28 cellular contexts compared by ENCODE assay signal in genomic region chr16:19242987-19243386, GRCh38. TPM values are rescaled to one million over a fixed set of nuclear protein-coding genes. Genes with fewer than 3 reads are reported as not detected.
"Had no signal": no experiment of that assay in that cellular context is flagged by ENCODE, and none has a peak within 500 bp of the region (broad histone marks: within the 10 kb centered on the region; RNA-seq: fewer than 3 reads in every experiment).

No MANE protein-coding gene starts in this region.

- H3K36me3 ChIP-seq: MG63 had no signal

- H3K9me3 ChIP-seq: MG63 had no signal

- DNase-seq: activated B cell treated with CpG ODN at 0.5 μM for 24 hours; activated CD4-positive, alpha-beta memory T cell treated with anti-CD3 and anti-CD28 coated beads for 36 hours; activated CD4-positive, alpha-beta T cell treated with anti-CD3 and anti-CD28 coated beads for 1 hour; activated CD4-positive, alpha-beta T cell treated with anti-CD3 and anti-CD28 coated beads, Interleukin-2, amount 10 ng/mL, durations not matched to agents 7 days and 5 days; activated CD8-positive, alpha-beta memory T cell treated with anti-CD3 and anti-CD28 coated beads for 24 hours; activated gamma-delta T cell; activated naive CD4-positive, alpha-beta T cell treated with anti-CD3 and anti-CD28 coated beads for 36 hours; activated T-cell treated with anti-CD3 and anti-CD28 coated beads, Interleukin-2, amount 50 U/mL, for 4 hours; MG63; MV-4-11; NCI-H1105; NCI-H1436; NCI-H187 treated with DMSO at 0.1 percent for 48 hours; NCI-H2081 treated with DMSO at 0.1 percent for 48 hours; NCI-H2171; NCI-H2227 treated with DMSO at 0.1 percent for 48 hours; NCI-H446 treated with DMSO at 0.1 percent for 48 hours; NCI-H526 treated with DMSO at 0.1 percent for 48 hours; SIG-M5; T-cell; T-helper 2 cell; T1000 had no signal

- ATAC-seq: activated T-cell treated with anti-CD3 and anti-CD28 coated beads, Interleukin-2, amount 50 U/mL, for 4 hours; activated T-helper 17 cell treated with anti-CD3 and anti-CD28 coated beads, Interleukin-2, amount 50 U/mL, for 72 hours; T-cell had no signal

- H3K27ac ChIP-seq: KMS-11 had no signal

- H3K4me1 Mint-ChIP-seq: activated B cell treated with CpG ODN at 0.5 μM for 24 hours; activated CD4-positive, alpha-beta T cell treated with anti-CD3 and anti-CD28 coated beads, Interleukin-2, amount 10 ng/mL, durations not matched to agents 7 days and 5 days; activated T-helper 17 cell treated with anti-CD3 and anti-CD28 coated beads, Interleukin-2, amount 50 U/mL, for 72 hours; central memory CD8-positive, alpha-beta T cell; T-cell had no signal

- H3K27me3 ChIP-seq: MG63 had no signal

- H3K27me3 Mint-ChIP-seq: activated B cell treated with CpG ODN at 0.5 μM for 24 hours; activated CD4-positive, alpha-beta memory T cell treated with anti-CD3 and anti-CD28 coated beads for 36 hours; activated CD4-positive, alpha-beta T cell treated with anti-CD3 and anti-CD28 coated beads, Interleukin-2, amount 10 ng/mL, durations not matched to agents 7 days and 5 days; brain had no signal

- H3K9me3 Mint-ChIP-seq: activated T-helper 17 cell treated with anti-CD3 and anti-CD28 coated beads, Interleukin-2, amount 50 U/mL, for 72 hours had no signal

- H3K4me3 ChIP-seq: MG63 had no signal

- H3K36me3 Mint-ChIP-seq: activated CD4-positive, alpha-beta memory T cell treated with anti-CD3 and anti-CD28 coated beads for 36 hours had no signal

- H3K4me3 Mint-ChIP-seq: activated B cell treated with CpG ODN at 0.5 μM for 24 hours; activated CD4-positive, alpha-beta memory T cell treated with anti-CD3 and anti-CD28 coated beads for 36 hours; activated CD4-positive, alpha-beta T cell treated with anti-CD3 and anti-CD28 coated beads, Interleukin-2, amount 10 ng/mL, durations not matched to agents 7 days and 5 days; activated naive CD4-positive, alpha-beta T cell treated with anti-CD3 and anti-CD28 coated beads for 36 hours; activated naive CD8-positive, alpha-beta T cell; activated T-cell treated with anti-CD3 and anti-CD28 coated beads, Interleukin-2, amount 50 U/mL, for 4 hours; activated T-helper 17 cell treated with anti-CD3 and anti-CD28 coated beads, Interleukin-2, amount 50 U/mL, for 72 hours; brain; central memory CD8-positive, alpha-beta T cell; T-cell had no signal

- H3K27ac Mint-ChIP-seq: activated B cell treated with CpG ODN at 0.5 μM for 24 hours; activated CD4-positive, alpha-beta memory T cell treated with anti-CD3 and anti-CD28 coated beads for 36 hours; activated CD4-positive, alpha-beta T cell treated with anti-CD3 and anti-CD28 coated beads, Interleukin-2, amount 10 ng/mL, durations not matched to agents 7 days and 5 days; activated naive CD4-positive, alpha-beta T cell treated with anti-CD3 and anti-CD28 coated beads for 36 hours; activated naive CD8-positive, alpha-beta T cell; activated T-helper 17 cell treated with anti-CD3 and anti-CD28 coated beads, Interleukin-2, amount 50 U/mL, for 72 hours; brain; T-cell had no signal

RNA-seq across cellular contexts. Expression of gene CLEC19A, which starts 42.5 kb away (rescaled TPM):
- total RNA-seq: activated B cell treated with CpG ODN at 0.5 μM for 24 hours; activated CD4-positive, alpha-beta memory T cell treated with anti-CD3 and anti-CD28 coated beads for 36 hours; activated CD4-positive, alpha-beta T cell treated with anti-CD3 and anti-CD28 coated beads, Interleukin-2, amount 10 ng/mL, durations not matched to agents 7 days and 5 days; activated naive CD4-positive, alpha-beta T cell treated with anti-CD3 and anti-CD28 coated beads for 36 hours; activated T-cell treated with anti-CD3 and anti-CD28 coated beads, Interleukin-2, amount 50 U/mL, for 4 hours; activated T-helper 17 cell treated with anti-CD3 and anti-CD28 coated beads, Interleukin-2, amount 50 U/mL, for 72 hours; astrocyte; T-cell had no signal
